14 cellular contexts compared by ENCODE assay signal in the genomic region with DNA sequence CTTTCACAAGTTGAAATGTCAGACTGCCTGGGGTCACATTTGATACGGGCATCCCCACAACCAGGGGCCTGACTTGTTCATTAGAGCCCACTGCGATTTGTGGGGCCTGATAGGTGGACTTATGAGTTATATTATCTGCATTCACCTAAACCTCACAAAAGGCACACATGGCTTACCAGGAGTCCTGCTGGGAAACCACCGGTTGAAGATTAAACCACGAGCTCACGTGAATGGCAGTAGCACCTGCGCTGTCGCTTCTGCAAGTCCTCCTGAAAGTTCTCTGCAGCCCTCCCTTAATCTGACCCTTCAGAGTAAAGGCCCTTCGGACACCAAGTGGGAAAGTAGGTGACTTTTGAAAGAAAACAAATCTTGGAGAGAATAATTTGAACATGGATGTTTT.
DNase-seq lines count a peak whose midpoint lies in the region; ATAC-seq and TF ChIP-seq lines count a peak whose summit lies in the region.
"Had no signal": no experiment of that assay in that cellular context is flagged by ENCODE, and none has a peak within 500 bp of the region (broad histone marks: within the 10 kb centered on the region; RNA-seq: fewer than 3 reads in every experiment).

No MANE protein-coding gene starts in this region.

- H3K27me3 ChIP-seq in MG63, result no peaks in the 10 kb centered on the region

- no peaks in the 10 kb centered on the region for H3K36me3 Mint-ChIP-seq in progenitor cell of endocrine pancreas (ENCODE audit: insufficient read depth)
- H3K36me3 Mint-ChIP-seq: activated CD8-positive, alpha-beta memory T cell treated with anti-CD3 and anti-CD28 coated beads, Interleukin-2, amount 10 ng/mL, durations not matched to agents 7 days and 5 days had no signal

- no peaks in the 10 kb centered on the region for H3K9me3 Mint-ChIP-seq in progenitor cell of endocrine pancreas (ENCODE audit: low read depth)
- H3K9me3 Mint-ChIP-seq: nephron progenitor cell had no signal

- peaks cover 10% of the 10 kb centered on the region for H3K4me1 Mint-ChIP-seq in progenitor cell of endocrine pancreas (ENCODE audit: low read depth)
- H3K4me1 Mint-ChIP-seq: activated CD8-positive, alpha-beta memory T cell treated with anti-CD3 and anti-CD28 coated beads, Interleukin-2, amount 10 ng/mL, durations not matched to agents 7 days and 5 days had no signal

- no peak overlapping the region for H3K4me3 Mint-ChIP-seq in progenitor cell of endocrine pancreas (ENCODE audit: low read depth)
- H3K4me3 Mint-ChIP-seq: activated CD8-positive, alpha-beta memory T cell treated with anti-CD3 and anti-CD28 coated beads, Interleukin-2, amount 10 ng/mL, durations not matched to agents 7 days and 5 days; nephron progenitor cell had no signal

- no peaks in the 10 kb centered on the region for H3K9me3 ChIP-seq in MG63

- no peaks in the 10 kb centered on the region for H3K27me3 Mint-ChIP-seq in progenitor cell of endocrine pancreas
- H3K27me3 Mint-ChIP-seq: activated CD8-positive, alpha-beta memory T cell treated with anti-CD3 and anti-CD28 coated beads, Interleukin-2, amount 10 ng/mL, durations not matched to agents 7 days and 5 days had no signal

- ATAC-seq in GM19395 (IDR thresholded peaks at IDR 0.05; ENCODE audit: unreplicated experiment), result peak; percentile 95
- ATAC-seq in HG02870 (IDR thresholded peaks at IDR 0.05; ENCODE audit: unreplicated experiment), result peak; percentile 89
- peak; percentile 78 for ATAC-seq in HG03575 (IDR thresholded peaks at IDR 0.05; ENCODE audit: extremely low read depth, insufficient number of reproducible peaks, low FRiP score, unreplicated experiment)
- ATAC-seq: activated CD8-positive, alpha-beta memory T cell treated with anti-CD3 and anti-CD28 coated beads, Interleukin-2, amount 10 ng/mL, durations not matched to agents 7 days and 5 days had no signal

- H3K4me3 ChIP-seq in GM12865 (ENCODE audit: low read depth, low read length) (no peak overlapping the region), MG63 (no peak overlapping the region)

- H3K27ac Mint-ChIP-seq in progenitor cell of endocrine pancreas, result no peak overlapping the region
- H3K27ac Mint-ChIP-seq: activated CD8-positive, alpha-beta memory T cell treated with anti-CD3 and anti-CD28 coated beads, Interleukin-2, amount 10 ng/mL, durations not matched to agents 7 days and 5 days; nephron progenitor cell had no signal

- DNase-seq in GM12865 (ENCODE audit: low read depth) (peak; percentile 39), MG63 (no peak), progenitor cell of endocrine pancreas (ENCODE audit: low spot score, unreplicated experiment) (no peak), NCI-H446 (lab: John Stamatoyannopoulos, UW) (no peak), activated gamma-delta T cell (lab: John Stamatoyannopoulos, UW) (no peak)
- DNase-seq: activated CD8-positive, alpha-beta memory T cell treated with anti-CD3 and anti-CD28 coated beads, Interleukin-2, amount 10 ng/mL, durations not matched to agents 7 days and 5 days; EL; H7; NCI-H748 treated with DMSO at 0.1 percent for 48 hours; nephron progenitor cell; stimulated activated naive CD4-positive, alpha-beta T cell treated with Interleukin-2 at 50 U/mL for 16 hours had no signal

- TF ChIP-seq CTCF in GM12865 (IDR thresholded peaks at IDR 0.05; ENCODE audit: insufficient read depth, low read depth, low read length, missing control alignments) (no peak), progenitor cell of endocrine pancreas (IDR thresholded peaks at IDR 0.05; ENCODE audit: unreplicated experiment) (no peak)

- H3K36me3 ChIP-seq in MG63, result no peaks in the 10 kb centered on the region
